Comparison of ENCODE assay signal across 20 cellular contexts in genomic region chr16:1433756-1434155, GRCh38. TPM values are rescaled to one million over a fixed set of nuclear protein-coding genes. Genes with fewer than 3 reads are reported as not detected.
DNase-seq lines count a peak whose midpoint lies in the region; FAIRE-seq and TF ChIP-seq lines count a peak whose summit lies in the region.
"Had no signal": no experiment of that assay in that cellular context is flagged by ENCODE, and none has a peak within 500 bp of the region (broad histone marks: within the 10 kb centered on the region; RNA-seq: fewer than 3 reads in every experiment).

No MANE protein-coding gene starts in this region.

- TF ChIP-seq CTCF in left ventricle myocardium inferior (IDR thresholded peaks at IDR 0.05; ENCODE audit: borderline replicate concordance), result no peak
- no peak for TF ChIP-seq CTCF in right atrium auricular region (IDR thresholded peaks at IDR 0.05)
- no peak for TF ChIP-seq CTCF in H1 (IDR thresholded peaks at IDR 0.05; ENCODE audit: control extremely low read depth in 1 of 3, insufficient read depth in 1 of 3, low read depth in 1 of 3, low read length in 3 of 3)

- no peak overlapping the region for H2BK20ac ChIP-seq in H1 (ENCODE audit: low read length)

- H3K56ac ChIP-seq in H1 (replicated peaks; ENCODE audit: insufficient read length, low read depth, low read length), result no peak overlapping the region

- H3K27ac ChIP-seq in left ventricle myocardium inferior (replicated peaks), result no peak overlapping the region
- no peak overlapping the region for H3K27ac ChIP-seq in right atrium auricular region
- H3K27ac ChIP-seq in H1 (ENCODE audit: low read depth, low read length), result no peak overlapping the region
- H3K27ac ChIP-seq in neuronal stem cell (replicated peaks; ENCODE audit: low read length), result no peak overlapping the region

- H2BK12ac ChIP-seq in H1 (ENCODE audit: low read depth, low read length), result no peak overlapping the region
- no peak overlapping the region for H2BK12ac ChIP-seq in neuronal stem cell (ENCODE audit: low read length)

- peaks cover 6% of the 10 kb centered on the region for H3K4me1 ChIP-seq in left ventricle myocardium inferior
- peaks cover 0 to 1% of the 10 kb centered on the region in 2 donors for H3K4me1 ChIP-seq in right atrium auricular region
- H3K4me1 ChIP-seq in H1 (replicated peaks in 1 of 4; ENCODE audit: control insufficient read depth in 3 of 4, insufficient read depth in 4 of 4, low read length in 3 of 4), result no peaks in the 10 kb centered on the region; a peak in 2 of 7 replicates
- peaks cover 0 to 26% of the 10 kb centered on the region in 2 donors for H3K4me1 ChIP-seq in neuronal stem cell (ENCODE audit: control insufficient read depth in 2 of 2, insufficient read depth in 1 of 2, low read depth in 1 of 2, low read length in 2 of 2)
- H3K4me1 ChIP-seq: HAP-1 had no signal

- H3K14ac ChIP-seq in H1 (ENCODE audit: insufficient read length) (no peak overlapping the region), neuronal stem cell (ENCODE audit: low read length) (no peak overlapping the region)

- no peak overlapping the region for H4K91ac ChIP-seq in H1 (replicated peaks; ENCODE audit: insufficient read length, low read length)
- H4K91ac ChIP-seq in neuronal stem cell (ENCODE audit: low read depth, low read length, poor library complexity), result no peak overlapping the region

- 91% methylated on average over 18 of the region's 22 CpGs; no CpG with 5 or more reads in 1 of the 2 experiments for WGBS in H1 (ENCODE audit: extremely low coverage in 1 of 2, insufficient coverage in 1 of 2, insufficient read length in 1 of 2, insufficient replicate concordance in 2 of 2, low coverage in 1 of 2, low lambda C conversion rate in 2 of 2, missing lambda C conversion rate in 1 of 2), 2 experiments
- WGBS in neuronal stem cell (ENCODE audit: extremely low coverage in 2 of 2, insufficient read length in 2 of 2, insufficient replicate concordance in 1 of 2), 2 donors, result no CpG with 5 or more reads among the region's 22 CpGs

- H3K4me2 ChIP-seq in H1 (ENCODE audit: insufficient read depth in 1 of 2, low read depth in 2 of 2, low read length in 2 of 2) (no peak overlapping the region), neuronal stem cell (ENCODE audit: insufficient read depth, low read length, poor library complexity, severe bottlenecking) (no peak overlapping the region)
- H3K4me2 ChIP-seq: GM23338 had no signal

- intact Hi-C loops in left ventricle myocardium inferior (cut with micrococcal nuclease), result no loop called here

- TF ChIP-seq POLR2A in H1 (IDR thresholded peaks at IDR 0.05; ENCODE audit: control extremely low read depth in 1 of 2, low read depth in 2 of 2, low read length in 2 of 2), result no peak

- H2AK5ac ChIP-seq in H1 (ENCODE audit: low read depth, low read length), result no peak overlapping the region
- H2AK5ac ChIP-seq in neuronal stem cell (ENCODE audit: low read depth, low read length), result peak overlapping the region; percentile 83

- CTCF ChIA-PET in H1 (lab: Charles Lee; ENCODE audit: partially characterized antibody), result interaction anchor here (0.7 to 1.7 kb wide), 4 partner anchors 8 to 68 kb away, joined by 3 to 8 read pairs (median 4); no protein-coding TSS in a partner anchor

- no peak overlapping the region for H4K5ac ChIP-seq in H1 (ENCODE audit: insufficient read length, low read depth, low read length)

- H3K27me3 ChIP-seq in left ventricle myocardium inferior (ENCODE audit: low read depth) (no peaks in the 10 kb centered on the region), right atrium auricular region (no peaks in the 10 kb centered on the region), H1 (replicated peaks in 1 of 4; ENCODE audit: control insufficient read depth in 3 of 4, extremely low read depth in 1 of 4, insufficient read depth in 3 of 4, low read length in 3 of 4) (no peaks in the 10 kb centered on the region), neuronal stem cell (ENCODE audit: control insufficient read depth in 3 of 3, insufficient read depth in 3 of 3, low read depth in 1 of 3, low read length in 3 of 3) (no peaks in the 10 kb centered on the region)

- no peak for TF ChIP-seq RAD21 in H1 (IDR thresholded peaks at IDR 0.05 in 1 of 2, conservative IDR thresholded peaks at IDR 0.05 in 1 of 2; ENCODE audit: low read depth in 2 of 2, low read length in 2 of 2)

- H3K23me2 ChIP-seq in H1 (ENCODE audit: low read depth, low read length), result no peaks in the 10 kb centered on the region

- TF ChIP-seq EP300 in H1 (IDR thresholded peaks at IDR 0.05; ENCODE audit: borderline replicate concordance in 1 of 2, low read depth in 2 of 2, low read length in 2 of 2), result no peak

- peak overlapping the region; percentile 62 for H3K4me3 ChIP-seq in left ventricle myocardium inferior
- no peak overlapping the region for H3K4me3 ChIP-seq in right atrium auricular region
- H3K4me3 ChIP-seq in H1 (ENCODE audit: extremely low read depth in 1 of 4, insufficient read depth in 2 of 4, low read depth in 3 of 4, low read length in 4 of 4), result no peak overlapping the region
- no peak overlapping the region for H3K4me3 ChIP-seq in neuronal stem cell (ENCODE audit: low read length in 2 of 2)
- H3K4me3 ChIP-seq: GM23338, HAP-1 had no signal

- no peak overlapping the region for H3K18ac ChIP-seq in H1 (ENCODE audit: extremely low read depth, low read length)
- peak overlapping the region; percentile 13 for H3K18ac ChIP-seq in neuronal stem cell (ENCODE audit: low read length)

- no peak for DNase-seq in left ventricle myocardium inferior
- no peak for DNase-seq in right atrium auricular region (ENCODE audit: low spot score)
- no peak for DNase-seq in H1 (ENCODE audit: low read depth in 1 of 2, low spot score in 2 of 2)
- no peak for DNase-seq in neuronal stem cell (ENCODE audit: low spot score)
- no peak for DNase-seq in activated gamma-delta T cell treated with Interleukin-2 at 50 U/mL for 16 hours
- no peak for DNase-seq in effector CD8-positive, alpha-beta T cell (lab: John Stamatoyannopoulos, UW)
- no peak for DNase-seq in COLO668 (lab: John Stamatoyannopoulos, UW; ENCODE audit: unreplicated experiment)
- DNase-seq: Calu3; CD4-positive, CD25-positive, alpha-beta regulatory T cell; DMS 273 treated with DMSO at 0.1 percent for 48 hours; DMS79 treated with DMSO at 0.1 percent for 48 hours; EL; IMR-90 had no signal

- H4K8ac ChIP-seq in H1 (ENCODE audit: extremely low read depth, insufficient read depth, low read length) (peak overlapping the region; percentile 68; the same call in 1 of the 2 replicates), neuronal stem cell (ENCODE audit: low read depth, low read length) (no peak overlapping the region)

- H3K4ac ChIP-seq in H1 (replicated peaks; ENCODE audit: insufficient read length, low read depth, low read length) (no peak overlapping the region), neuronal stem cell (ENCODE audit: low read length) (no peak overlapping the region)

- POLR2A ChIA-PET in H1 (lab: Charles Lee; ENCODE audit: partially characterized antibody), result interaction anchor here (0.8 to 2.4 kb wide), 4 partner anchors 10 to 54 kb away, joined by 3 to 10 read pairs (median 5); partner anchors contain the start of genes CCDC154, UNKL and UQCC4

- no peak overlapping the region for H3K9ac ChIP-seq in H1 (replicated peaks in 1 of 4; ENCODE audit: extremely low read depth in 1 of 4, low read depth in 3 of 4, low read length in 3 of 4)
- peak overlapping the region; percentile 70 for H3K9ac ChIP-seq in neuronal stem cell (ENCODE audit: low read depth, low read length, poor library complexity)

- H2BK120ac ChIP-seq in H1 (replicated peaks; ENCODE audit: low read depth, low read length) (no peak overlapping the region), neuronal stem cell (ENCODE audit: low read depth, low read length) (no peak overlapping the region)

- no peak for FAIRE-seq in H1 (lab: Jason Lieb, UNC)
- FAIRE-seq: A204.1, G401.6, GM12891 had no signal

- H4K20me1 ChIP-seq in H1 (replicated peaks in 1 of 2; ENCODE audit: control insufficient read depth in 1 of 2, insufficient read depth in 2 of 2, low read length in 2 of 2), result no peaks in the 10 kb centered on the region

- H3K36me3 ChIP-seq in left ventricle myocardium inferior (no peaks in the 10 kb centered on the region), right atrium auricular region (no peaks in the 10 kb centered on the region), H1 (ENCODE audit: control insufficient read depth in 2 of 4, insufficient read depth in 4 of 4, low read length in 3 of 4) (no peaks in the 10 kb centered on the region), neuronal stem cell (replicated peaks in 1 of 2; ENCODE audit: control insufficient read depth in 2 of 2, insufficient read depth in 2 of 2, low read length in 2 of 2) (no peaks in the 10 kb centered on the region)
- H3K36me3 ChIP-seq: HAP-1 had no signal

- H3K9me3 ChIP-seq in left ventricle myocardium inferior (replicated peaks), result no peaks in the 10 kb centered on the region
- H3K9me3 ChIP-seq in right atrium auricular region, result no peaks in the 10 kb centered on the region
- no peaks in the 10 kb centered on the region for H3K9me3 ChIP-seq in H1 (ENCODE audit: insufficient read depth in 2 of 2, low read depth in 1 of 2, low read length in 1 of 2)
- H3K9me3 ChIP-seq in neuronal stem cell (replicated peaks in 1 of 2; ENCODE audit: control insufficient read depth in 2 of 2, insufficient read depth in 1 of 2, low read depth in 1 of 2, low read length in 2 of 2), result no peaks in the 10 kb centered on the region
- H3K9me3 ChIP-seq: HAP-1 had no signal

- H2AFZ ChIP-seq in H1 (ENCODE audit: low read length), result no peak overlapping the region
- peak overlapping the region; percentile 80 for H2AFZ ChIP-seq in neuronal stem cell (ENCODE audit: low read length)
- H2AFZ ChIP-seq: GM23338 had no signal

- no peak overlapping the region for H2BK15ac ChIP-seq in H1 (ENCODE audit: low read length)
- peak overlapping the region; percentile 89 for H2BK15ac ChIP-seq in neuronal stem cell (ENCODE audit: low read length)

- no peak overlapping the region for H2BK5ac ChIP-seq in H1 (ENCODE audit: low read depth, low read length)
- H2BK5ac ChIP-seq in neuronal stem cell (ENCODE audit: low read length), result no peak overlapping the region

- H3K79me1 ChIP-seq in H1 (ENCODE audit: low read depth, low read length) (no peaks in the 10 kb centered on the region), neuronal stem cell (ENCODE audit: low read depth, low read length) (peaks cover 2% of the 10 kb centered on the region)

- no peaks in the 10 kb centered on the region for H3K79me2 ChIP-seq in H1 (ENCODE audit: control insufficient read depth in 1 of 2, insufficient read depth in 2 of 2, low read length in 2 of 2)

- H3K23ac ChIP-seq in H1 (ENCODE audit: insufficient read length) (no peak overlapping the region), neuronal stem cell (ENCODE audit: low read depth, low read length, poor library complexity) (no peak overlapping the region)

RNA-seq across cellular contexts. Expression of gene PERCC1, which starts 2.9 kb away (rescaled TPM):
- not detected for total RNA-seq in left ventricle myocardium inferior
- not detected for total RNA-seq in right atrium auricular region
- total RNA-seq in H1 (2021; fragmentation: NEBNext Ultra II Directional; extraction: Animal tissue kit (Norgen Biotek cat#: 25700)), result not detected in 2 replicates
- polyA plus RNA-seq in H1 (2011; rRNA removed), result not detected in 2 replicates
- not detected for polyA plus RNA-seq in H1 (2011; cell fraction: cytosol; rRNA removed)
- not detected for polyA plus RNA-seq in H1 (2011; cell fraction: nucleus; rRNA removed)
- not detected in 4 replicates for polyA plus RNA-seq in H1 (2012, experiment 1 of 2)
- not detected for polyA plus RNA-seq in H1 (2012, experiment 2 of 2)
- not detected for polyA plus RNA-seq in H1 (2013, experiment 1 of 2)
- not detected for polyA plus RNA-seq in H1 (2013, experiment 2 of 2)
- not detected in 2 replicates for polyA minus RNA-seq in H1 (2011; rRNA and poly(A)+ RNA removed)
- polyA minus RNA-seq in H1 (2011; cell fraction: cytosol; rRNA and poly(A)+ RNA removed), result not detected
- not detected for polyA minus RNA-seq in H1 (2011; cell fraction: nucleus; rRNA and poly(A)+ RNA removed)
- polyA plus RNA-seq in neuronal stem cell (2013, experiment 1 of 2), result not detected
- polyA plus RNA-seq in neuronal stem cell (2013, experiment 2 of 2), result not detected
- total RNA-seq: Calu3; CD4-positive, CD25-positive, alpha-beta regulatory T cell; GM23338; HT-29; IMR-90 had no signal
- polyA plus RNA-seq: BJ; CD4-positive, CD25-positive, alpha-beta regulatory T cell; GM23338; IMR-90 had no signal

RNA-seq across cellular contexts. Expression of gene CCDC154, which starts 10.6 kb away (rescaled TPM):
- total RNA-seq in left ventricle myocardium inferior (1.3 TPM), right atrium auricular region (not detected)
- total RNA-seq in H1 (2021; fragmentation: NEBNext Ultra II Directional; extraction: Animal tissue kit (Norgen Biotek cat#: 25700)), result 0.88 and 1.3 TPM in 2 replicates
- polyA plus RNA-seq in H1 (2011; rRNA removed), result 0.15 and 0.58 TPM in 2 replicates
- polyA plus RNA-seq in H1 (2011; cell fraction: cytosol; rRNA removed), result 0.56 TPM
- 2.4 TPM for polyA plus RNA-seq in H1 (2011; cell fraction: nucleus; rRNA removed)
- 0.43 to 1.3 TPM (median 0.79 TPM) in 4 replicates for polyA plus RNA-seq in H1 (2012, experiment 1 of 2)
- 0.05 TPM for polyA plus RNA-seq in H1 (2012, experiment 2 of 2)
- polyA plus RNA-seq in H1 (2013, experiment 1 of 2), result 0.16 TPM
- polyA plus RNA-seq in H1 (2013, experiment 2 of 2), result 0.13 TPM
- polyA minus RNA-seq in H1 (2011; rRNA and poly(A)+ RNA removed), result not detected in 2 replicates
- not detected for polyA minus RNA-seq in H1 (2011; cell fraction: cytosol; rRNA and poly(A)+ RNA removed)
- polyA minus RNA-seq in H1 (2011; cell fraction: nucleus; rRNA and poly(A)+ RNA removed), result not detected
- 0.86 TPM for polyA plus RNA-seq in neuronal stem cell (2013, experiment 1 of 2)
- polyA plus RNA-seq in neuronal stem cell (2013, experiment 2 of 2), result 1.2 TPM
- total RNA-seq: GM23338, HT-29, IMR-90 had no signal
- polyA plus RNA-seq: CD4-positive, CD25-positive, alpha-beta regulatory T cell had no signal

RNA-seq across cellular contexts. Expression of gene UQCC4, which starts 13.2 kb away (rescaled TPM):
- total RNA-seq in left ventricle myocardium inferior (13.6 TPM), right atrium auricular region (10 to 100 TPM; 13.4 to 19.7 TPM)
- 13.4 and 14.9 TPM in 2 replicates for total RNA-seq in H1 (2021; fragmentation: NEBNext Ultra II Directional; extraction: Animal tissue kit (Norgen Biotek cat#: 25700))
- polyA plus RNA-seq in H1 (2011; rRNA removed), result 33.8 and 35.0 TPM in 2 replicates
- 31.5 TPM for polyA plus RNA-seq in H1 (2011; cell fraction: cytosol; rRNA removed)
- 22.3 TPM for polyA plus RNA-seq in H1 (2011; cell fraction: nucleus; rRNA removed)
- polyA plus RNA-seq in H1 (2012, experiment 1 of 2), result 15.3 to 20.8 TPM (median 19.9 TPM) in 4 replicates
- polyA plus RNA-seq in H1 (2012, experiment 2 of 2), result 16.5 TPM
- 18.8 TPM for polyA plus RNA-seq in H1 (2013, experiment 1 of 2)
- polyA plus RNA-seq in H1 (2013, experiment 2 of 2), result 20.4 TPM
- 7.0 and 7.6 TPM in 2 replicates for polyA minus RNA-seq in H1 (2011; rRNA and poly(A)+ RNA removed)
- polyA minus RNA-seq in H1 (2011; cell fraction: cytosol; rRNA and poly(A)+ RNA removed), result 8.1 TPM
- 13.3 TPM for polyA minus RNA-seq in H1 (2011; cell fraction: nucleus; rRNA and poly(A)+ RNA removed)
- polyA plus RNA-seq in neuronal stem cell (2013, experiment 1 of 2), result 15.5 TPM
- polyA plus RNA-seq in neuronal stem cell (2013, experiment 2 of 2), result 14.7 TPM

RNA-seq across cellular contexts. Expression of gene UNKL, which starts 19.3 kb away (rescaled TPM):
- 13.4 TPM for total RNA-seq in left ventricle myocardium inferior
- 10 to 100 TPM; 11.0 to 17.6 TPM for total RNA-seq in right atrium auricular region
- total RNA-seq in H1 (2021; fragmentation: NEBNext Ultra II Directional; extraction: Animal tissue kit (Norgen Biotek cat#: 25700)), result 31.8 and 32.1 TPM in 2 replicates
- polyA plus RNA-seq in H1 (2011; rRNA removed), result 25.1 and 32.0 TPM in 2 replicates
- polyA plus RNA-seq in H1 (2011; cell fraction: cytosol; rRNA removed), result 32.1 TPM
- polyA plus RNA-seq in H1 (2011; cell fraction: nucleus; rRNA removed), result 126 TPM
- 11.6 to 23.0 TPM (median 17.3 TPM) in 4 replicates for polyA plus RNA-seq in H1 (2012, experiment 1 of 2)
- polyA plus RNA-seq in H1 (2012, experiment 2 of 2), result 8.4 TPM
- 15.8 TPM for polyA plus RNA-seq in H1 (2013, experiment 1 of 2)
- 13.7 TPM for polyA plus RNA-seq in H1 (2013, experiment 2 of 2)
- polyA minus RNA-seq in H1 (2011; rRNA and poly(A)+ RNA removed), result 7.3 and 13.6 TPM in 2 replicates
- polyA minus RNA-seq in H1 (2011; cell fraction: cytosol; rRNA and poly(A)+ RNA removed), result 30.1 TPM
- 31.8 TPM for polyA minus RNA-seq in H1 (2011; cell fraction: nucleus; rRNA and poly(A)+ RNA removed)
- polyA plus RNA-seq in neuronal stem cell (2013, experiment 1 of 2), result 14.1 TPM
- polyA plus RNA-seq in neuronal stem cell (2013, experiment 2 of 2), result 14.2 TPM

RNA-seq across cellular contexts. Expression of gene CLCN7, which starts 41.1 kb away (rescaled TPM):
- total RNA-seq in left ventricle myocardium inferior (45.3 TPM), right atrium auricular region (10 to 100 TPM; 19.4 to 31.7 TPM)
- total RNA-seq in H1 (2021; fragmentation: NEBNext Ultra II Directional; extraction: Animal tissue kit (Norgen Biotek cat#: 25700)), result 76.5 and 81.5 TPM in 2 replicates
- polyA plus RNA-seq in H1 (2011; rRNA removed), result 38.6 and 79.6 TPM in 2 replicates
- 41.1 TPM for polyA plus RNA-seq in H1 (2011; cell fraction: cytosol; rRNA removed)
- 372 TPM for polyA plus RNA-seq in H1 (2011; cell fraction: nucleus; rRNA removed)
- 64.4 to 95.0 TPM (median 79.5 TPM) in 4 replicates for polyA plus RNA-seq in H1 (2012, experiment 1 of 2)
- polyA plus RNA-seq in H1 (2012, experiment 2 of 2), result 57.4 TPM
- 61.1 TPM for polyA plus RNA-seq in H1 (2013, experiment 1 of 2)
- polyA plus RNA-seq in H1 (2013, experiment 2 of 2), result 57.1 TPM
- 30.3 and 38.3 TPM in 2 replicates for polyA minus RNA-seq in H1 (2011; rRNA and poly(A)+ RNA removed)
- polyA minus RNA-seq in H1 (2011; cell fraction: cytosol; rRNA and poly(A)+ RNA removed), result 33.2 TPM
- polyA minus RNA-seq in H1 (2011; cell fraction: nucleus; rRNA and poly(A)+ RNA removed), result 76.7 TPM
- polyA plus RNA-seq in neuronal stem cell (2013, experiment 1 of 2), result 32.7 TPM
- polyA plus RNA-seq in neuronal stem cell (2013, experiment 2 of 2), result 28.0 TPM
